26 cellular contexts compared by ENCODE assay signal in the genomic region with DNA sequence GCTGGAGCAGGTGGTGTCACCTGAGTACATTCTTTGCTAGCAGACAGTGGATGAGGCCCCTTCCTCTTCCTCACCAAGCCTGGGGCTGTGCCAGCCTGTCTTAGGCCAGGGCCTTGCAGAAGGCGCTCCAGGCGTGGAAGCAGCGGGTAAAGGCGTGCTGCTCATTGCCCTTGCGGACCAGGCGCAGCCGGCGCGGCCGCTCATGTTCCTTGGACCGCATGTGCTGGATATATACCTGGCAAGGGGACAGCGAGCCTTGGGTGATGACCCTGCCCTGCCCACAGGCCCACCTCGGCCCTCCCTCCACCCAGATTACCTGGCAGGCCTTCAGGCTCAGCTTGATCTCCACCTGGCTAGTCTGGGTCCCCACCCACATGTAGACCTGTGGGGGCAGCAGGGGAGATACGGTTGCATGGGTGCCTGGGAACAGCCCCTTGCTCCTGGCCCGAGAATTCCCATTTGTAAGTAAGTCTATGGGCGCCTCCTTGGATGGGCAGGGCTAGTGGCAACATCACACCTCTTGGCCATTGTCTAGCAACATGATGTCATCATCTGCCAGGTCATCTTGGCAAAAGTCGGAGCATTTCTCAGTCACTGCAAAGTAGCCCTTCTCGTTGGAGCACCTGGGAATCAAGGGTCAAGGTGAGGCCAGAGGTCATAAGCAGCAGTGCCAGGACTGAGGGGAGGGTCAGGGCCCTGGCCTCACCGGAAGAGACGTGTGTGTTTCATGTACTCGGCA.
"Had no signal": no experiment of that assay in that cellular context is flagged by ENCODE, and none has a peak within 500 bp of the region (broad histone marks: within the 10 kb centered on the region; RNA-seq: fewer than 3 reads in every experiment).

No MANE protein-coding gene starts in this region.

- H3K4me2 ChIP-seq: smooth muscle cell had no signal

- H2AFZ ChIP-seq: parathyroid adenoma had no signal

- H3K27me3 Mint-ChIP-seq: memory B cell, naive B cell had no signal

- H3K4me3 ChIP-seq: left ventricle myocardium inferior, smooth muscle cell, stomach, vagina had no signal

- DNase-seq: activated CD4-positive, alpha-beta T cell treated with anti-CD3 and anti-CD28 coated beads, Interleukin-2, amount 50 U/mL, for 1 hour; activated CD4-positive, CD25-positive, alpha-beta regulatory T cell treated with anti-CD3 and anti-CD28 coated beads, Interleukin-2, amount 50 U/mL, for 72 hours; activated CD8-positive, alpha-beta memory T cell treated with anti-CD3 and anti-CD28 coated beads for 24 hours; activated CD8-positive, alpha-beta memory T cell treated with anti-CD3 and anti-CD28 coated beads, Interleukin-2, amount 50 U/mL, for 48 hours; activated effector memory CD4-positive, alpha-beta T cell treated with Interleukin-2 at 50 U/mL for 16 hours; activated naive CD4-positive, alpha-beta T cell treated with anti-CD3 and anti-CD28 coated beads, Interleukin-2, amount 50 U/mL, for 16 hours; activated T-cell treated with anti-CD3 and anti-CD28 coated beads, Interleukin-2, amount 50 U/mL, for 48 hours; aorta; brain microvascular endothelial cell; cerebellar nuclear complex; effector CD8-positive, alpha-beta T cell; immature natural killer cell; kidney glomerular epithelial cell; left ventricle myocardium inferior; naive B cell; stimulated activated CD4-positive, alpha-beta T cell treated with anti-CD3 and anti-CD28 coated beads, Interleukin-4, amount 100 ng/mL, for 24 hours; stomach; T-helper 9 cell; trophoblast cell had no signal

- H3K27ac Mint-ChIP-seq: immature natural killer cell, memory B cell had no signal

- H3K27me3 ChIP-seq: brain microvascular endothelial cell, neutrophil, stomach, vagina had no signal

- H3K9me3 Mint-ChIP-seq: immature natural killer cell; memory B cell; naive B cell; stimulated activated effector memory CD8-positive, alpha-beta T cell treated with anti-CD3 and anti-CD28 coated beads, Interleukin-12 subunit alpha, Interleukin-12 subunit beta, amount 100 ng/mL, for 72 hours had no signal

- H3K9me3 ChIP-seq: left ventricle myocardium inferior, neutrophil, stomach, vagina had no signal

- H3K4me1 ChIP-seq: parathyroid adenoma had no signal

- H3K27ac ChIP-seq: brain microvascular endothelial cell, left ventricle myocardium inferior, neutrophil, parathyroid adenoma, stomach, vagina had no signal

- H3K9ac ChIP-seq: parathyroid adenoma had no signal

- H3K4me3 Mint-ChIP-seq: immature natural killer cell; memory B cell; naive B cell; stimulated activated effector memory CD8-positive, alpha-beta T cell treated with anti-CD3 and anti-CD28 coated beads, Interleukin-12 subunit alpha, Interleukin-12 subunit beta, amount 100 ng/mL, for 72 hours had no signal

- ATAC-seq: sciatic nerve; stimulated activated effector memory CD8-positive, alpha-beta T cell treated with anti-CD3 and anti-CD28 coated beads, Interleukin-12 subunit alpha, Interleukin-12 subunit beta, amount 100 ng/mL, for 72 hours had no signal

- H3K79me2 ChIP-seq: parathyroid adenoma had no signal
